Comparison of ENCODE assay signal across 14 cellular contexts in genomic region chr14:101073598-101073965, GRCh38.
DNase-seq lines count a peak whose midpoint lies in the region; ATAC-seq, FAIRE-seq and TF ChIP-seq lines count a peak whose summit lies in the region.
"Had no signal": no experiment of that assay in that cellular context is flagged by ENCODE, and none has a peak within 500 bp of the region (broad histone marks: within the 10 kb centered on the region; RNA-seq: fewer than 3 reads in every experiment).

No MANE protein-coding gene starts in this region.

- H3K9me3 ChIP-seq in Panc1 (ENCODE audit: control insufficient read depth, insufficient read depth, low read depth, low read length) (no peaks in the 10 kb centered on the region), endothelial cell of umbilical vein (replicated peaks; ENCODE audit: control insufficient read depth, insufficient read depth, low read length) (no peaks in the 10 kb centered on the region), spleen (no peaks in the 10 kb centered on the region)
- H3K9me3 ChIP-seq: breast epithelium had no signal

- CTCF ChIA-PET in Panc1 (lab: Charles Lee) (interaction anchor here (1.0 kb wide), 1 partner anchor 162 kb away, joined by 5 read pairs; no protein-coding TSS in a partner anchor), endothelial cell of umbilical vein (lab: Charles Lee) (interaction anchor here (0.7 to 1.8 kb wide), 8 partner anchors 11 to 162 kb away, joined by 3 to 15 read pairs (median 4); no protein-coding TSS in a partner anchor)

- H3K36me3 ChIP-seq in Panc1 (ENCODE audit: control insufficient read depth, insufficient read depth, low read length) (no peaks in the 10 kb centered on the region), endothelial cell of umbilical vein (ENCODE audit: control insufficient read depth in 2 of 2, extremely low read depth in 1 of 2, insufficient read depth in 2 of 2, low read length in 2 of 2) (peaks cover 0 to 2% of the 10 kb centered on the region in 2 experiments), spleen (no peaks in the 10 kb centered on the region)
- H3K36me3 ChIP-seq: breast epithelium had no signal

- WGBS in spleen, 5 donors = 32 to 78% (median 65%) methylated on average over 4 to 7 of the region's 7 CpGs

- no peak for TF ChIP-seq POLR2A in endothelial cell of umbilical vein (IDR thresholded peaks at IDR 0.05; ENCODE audit: low read depth, low read length)
- TF ChIP-seq POLR2A in spleen (IDR thresholded peaks at IDR 0.05) = no peak

- intact Hi-C loops in Panc1 (cut with micrococcal nuclease; ENCODE audit: unreplicated experiment) = loop anchor here (10.0 kb wide), 1 partner anchor 161 kb away; no protein-coding TSS in a partner anchor
- intact Hi-C loops in endothelial cell of umbilical vein (cut with micrococcal nuclease) = loop anchor here (1.0 to 5.0 kb wide), 9 partner anchors 11 to 411 kb away; partner anchors contain the start of gene RTL1
- intact Hi-C loops in spleen (cut with DNase I; ENCODE audit: low total_unique reads) = no loop called here

- peak; percentile 45 for DNase-seq in activated CD8-positive, alpha-beta memory T cell treated with anti-CD3 and anti-CD28 coated beads for 24 hours
- no peak for DNase-seq in activated CD8-positive, alpha-beta memory T cell treated with anti-CD3 and anti-CD28 coated beads, Interleukin-2, amount 50 U/mL, for 48 hours
- DNase-seq in Panc1 (ENCODE audit: low read depth, low spot score) = no peak
- DNase-seq in endothelial cell of umbilical vein (ENCODE audit: low read depth, low spot score) = no peak
- DNase-seq in spleen = peak; percentile 56
- no peak for DNase-seq in ureter (ENCODE audit: low spot score)
- no peak for DNase-seq in dermis blood vessel endothelial cell
- DNase-seq: NCI-H1417 treated with DMSO at 0.1 percent for 48 hours, Right ventricle myocardium superior, T-helper 2 cell had no signal

- in situ Hi-C loops in Panc1 (cut with HindIII; ENCODE audit: low pct_unique_long_range_greater_than_20kb, low sequenced_read_pairs) = no loop called here

- H2AFZ ChIP-seq in endothelial cell of umbilical vein (ENCODE audit: low read depth, low read length) = no peak overlapping the region
- H2AFZ ChIP-seq: parathyroid adenoma had no signal

- no TSS peak for BruUV-seq in Panc1 (replicated peaks; lab: Mats Ljungman, UMichigan)
- TSS peak; percentile 16 for BruUV-seq in endothelial cell of umbilical vein (replicated peaks; lab: Mats Ljungman, UMichigan)

- H4K20me1 ChIP-seq in endothelial cell of umbilical vein (replicated peaks; ENCODE audit: control insufficient read depth, extremely low read depth, insufficient read depth, low read length) = no peaks in the 10 kb centered on the region

- TF ChIP-seq CTCF in Panc1 (IDR thresholded peaks at IDR 0.05) (no peak), endothelial cell of umbilical vein (IDR thresholded peaks at IDR 0.05; ENCODE audit: extremely low read depth in 1 of 2, insufficient read depth in 1 of 2, low read depth in 1 of 2, low read length in 2 of 2) (no peak), spleen (IDR thresholded peaks at IDR 0.05 in 8 of 11, conservative IDR thresholded peaks at IDR 0.05 in 3 of 11) (no peak)

- no peak for FAIRE-seq in endothelial cell of umbilical vein (lab: Jason Lieb, UNC)
- FAIRE-seq: A204.1 had no signal

- POLR2A ChIA-PET in Panc1 (lab: Charles Lee) = no interaction called here
- POLR2A ChIA-PET in endothelial cell of umbilical vein (lab: Charles Lee) = interaction anchor here (0.6 to 0.7 kb wide), 2 partner anchors 20 to 149 kb away, joined by 3 read pairs; no protein-coding TSS in a partner anchor

- H3K9ac ChIP-seq in endothelial cell of umbilical vein (replicated peaks; ENCODE audit: extremely low read depth, insufficient read depth, low read length) = peak overlapping the region; percentile 36
- H3K9ac ChIP-seq: parathyroid adenoma had no signal

- H3K27me3 ChIP-seq in Panc1 (ENCODE audit: control insufficient read depth, insufficient read depth, low read length) (no peaks in the 10 kb centered on the region), endothelial cell of umbilical vein (ENCODE audit: control insufficient read depth in 2 of 2, insufficient read depth in 2 of 2, low read length in 2 of 2) (no peaks in the 10 kb centered on the region), spleen (replicated peaks in 1 of 7) (peaks cover 0 to 88% (median 16%) of the 10 kb centered on the region in 7 donors)

- H3K9me1 ChIP-seq in endothelial cell of umbilical vein (replicated peaks; ENCODE audit: control insufficient read depth, extremely low read depth, insufficient read depth, low read length) = no peaks in the 10 kb centered on the region

- no peak overlapping the region for H3K4me3 ChIP-seq in Panc1 (ENCODE audit: low read depth in 2 of 2, low read length in 2 of 2)
- no peak overlapping the region for H3K4me3 ChIP-seq in endothelial cell of umbilical vein (replicated peaks in 1 of 3; ENCODE audit: insufficient read depth in 1 of 3, low read depth in 1 of 3, low read length in 3 of 3)
- H3K4me3 ChIP-seq in spleen = no peak overlapping the region

- no peaks in the 10 kb centered on the region for H3K79me2 ChIP-seq in endothelial cell of umbilical vein (ENCODE audit: control insufficient read depth, insufficient read depth, low read length)
- H3K79me2 ChIP-seq: parathyroid adenoma had no signal

- H3K27ac ChIP-seq in Panc1 (ENCODE audit: low read length) = peak overlapping the region; percentile 86
- H3K27ac ChIP-seq in endothelial cell of umbilical vein (ENCODE audit: insufficient read depth, low read depth, low read length) = peak overlapping the region; percentile 78
- no peak overlapping the region for H3K27ac ChIP-seq in spleen
- H3K27ac ChIP-seq: parathyroid adenoma had no signal

- peak; percentile 5 for ATAC-seq in Panc1
- ATAC-seq in GM21737 (IDR thresholded peaks at IDR 0.05; ENCODE audit: unreplicated experiment) = no peak

- peaks cover 35% of the 10 kb centered on the region for H3K4me1 ChIP-seq in Panc1 (ENCODE audit: control insufficient read depth, insufficient read depth, low read length)
- H3K4me1 ChIP-seq in endothelial cell of umbilical vein (ENCODE audit: control insufficient read depth, extremely low read depth, insufficient read depth, low read length) = peaks cover 44% of the 10 kb centered on the region
- H3K4me1 ChIP-seq in spleen = peaks cover 4 to 40% (median 27%) of the 10 kb centered on the region in 6 donors
- H3K4me1 ChIP-seq: parathyroid adenoma had no signal

- dilution Hi-C loops in endothelial cell of umbilical vein (cut with MboI; ENCODE audit: extremely low pct_ligation_motif_present, low sequenced_read_pairs) = no loop called here

- no peak overlapping the region for H3K4me2 ChIP-seq in endothelial cell of umbilical vein (ENCODE audit: insufficient read depth, low read length)

TF ChIP-seq in endothelial cell of umbilical vein, 7 proteins besides CTCF, POLR2A, EP300 and RAD21:
- no peak for TF ChIP-seq MYC (IDR thresholded peaks at IDR 0.05; ENCODE audit: low read depth, low read length)
TF ChIP-seq in endothelial cell of umbilical vein: peak in this region for 0.

Comparison
In these comparisons a context has a peak if more than half of its experiments do, and no peak if none do; other contexts are left out.
1. DNase-seq: peak in activated CD8-positive, alpha-beta memory T cell treated with anti-CD3 and anti-CD28 coated beads for 24 hours (single experiment) and spleen (single experiment); none in activated CD8-positive, alpha-beta memory T cell treated with anti-CD3 and anti-CD28 coated beads, Interleukin-2, amount 50 U/mL, for 48 hours (single experiment), Panc1 (single experiment), endothelial cell of umbilical vein (single experiment), ureter (single experiment) and dermis blood vessel endothelial cell (single experiment).
2. H3K27ac ChIP-seq: peak in Panc1 (single experiment) and endothelial cell of umbilical vein (single experiment); none in spleen (0 of 8).